Comparison of ENCODE assay signal across 21 cellular contexts in the genomic region with DNA sequence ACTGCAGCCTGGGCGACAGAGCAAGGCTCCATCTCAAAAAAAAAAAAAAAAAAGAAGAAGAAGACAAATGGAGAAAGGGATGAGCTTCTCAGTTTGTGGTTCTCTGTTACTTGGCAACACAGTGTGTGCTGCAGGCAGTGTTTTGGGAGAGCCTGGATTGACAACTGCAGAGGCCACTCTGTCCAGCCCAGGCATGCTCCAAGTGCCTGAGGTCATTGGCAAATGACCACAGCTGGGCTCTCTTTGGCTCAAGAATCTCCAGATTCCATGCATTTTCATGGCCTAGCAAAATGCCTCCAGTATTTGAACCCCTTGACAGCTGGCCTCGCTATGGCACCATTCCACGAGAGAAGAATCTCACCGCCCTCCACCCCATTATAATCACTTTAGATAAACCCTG.
DNase-seq lines count a peak whose midpoint lies in the region; ATAC-seq and TF ChIP-seq lines count a peak whose summit lies in the region.
"Had no signal": no experiment of that assay in that cellular context is flagged by ENCODE, and none has a peak within 500 bp of the region (broad histone marks: within the 10 kb centered on the region; RNA-seq: fewer than 3 reads in every experiment).

No MANE protein-coding gene starts in this region.

- H3K4me3 ChIP-seq in PC-9 (no peak overlapping the region), coronary artery (no peak overlapping the region)
- H3K4me3 ChIP-seq: gastroesophageal sphincter, left ventricle myocardium inferior, suprapubic skin had no signal

- H3K36me3 ChIP-seq in PC-9 (ENCODE audit: low read depth): no peaks in the 10 kb centered on the region
- H3K36me3 ChIP-seq: gastroesophageal sphincter, left ventricle myocardium inferior, suprapubic skin had no signal

- no peak overlapping the region for H3K4me3 Mint-ChIP-seq in Calu3 (ENCODE audit: low read depth, unreplicated experiment)
- H3K4me3 Mint-ChIP-seq: activated CD8-positive, alpha-beta T cell treated with anti-CD3 and anti-CD28 coated beads for 36 hours; H9; T-helper 1 cell treated with Interleukin-12 subunit alpha and Interleukin-12 subunit beta and Interleukin-4 antibody, amounts not matched to agents 30 μg/mL and 1 μg/mL, for 36 hours had no signal

- TF ChIP-seq CTCF in PC-9 (conservative IDR thresholded peaks at IDR 0.05) (no peak), coronary artery (IDR thresholded peaks at IDR 0.05) (no peak), Calu3 (IDR thresholded peaks at IDR 0.05; ENCODE audit: unreplicated experiment) (no peak)

- no peak for ATAC-seq in GM18867 (IDR thresholded peaks at IDR 0.05; ENCODE audit: unreplicated experiment)
- ATAC-seq: gastroesophageal sphincter, sciatic nerve had no signal

- no peaks in the 10 kb centered on the region for H4K20me1 ChIP-seq in PC-9 (ENCODE audit: insufficient read depth)

- H3K27me3 Mint-ChIP-seq in Calu3 (ENCODE audit: unreplicated experiment): no peaks in the 10 kb centered on the region

- no peak overlapping the region for H2AFZ ChIP-seq in PC-9

- H3K36me3 Mint-ChIP-seq in Calu3 (ENCODE audit: insufficient read depth, unreplicated experiment): no peaks in the 10 kb centered on the region

- intact Hi-C loops in PC-9 (cut with micrococcal nuclease; ENCODE audit: unreplicated experiment): loop anchor here (1.0 to 2.0 kb wide), 4 partner anchors 10 to 409 kb away; no protein-coding TSS in a partner anchor
- intact Hi-C loops in Calu3 (cut with micrococcal nuclease; ENCODE audit: unreplicated experiment): no loop called here
- intact Hi-C loops in posterior cingulate gyrus (cut with DNase I): no loop called here

- H3K4me1 Mint-ChIP-seq in Calu3 (ENCODE audit: low read depth, unreplicated experiment): peaks cover 9% of the 10 kb centered on the region

- H3K9me2 ChIP-seq in PC-9 (ENCODE audit: insufficient read depth): no peaks in the 10 kb centered on the region

- BruUV-seq in PC-9 (replicated peaks; lab: Mats Ljungman, UMichigan): no TSS peak
- BruUV-seq in Calu3 (replicated peaks; lab: Mats Ljungman, UMichigan): no TSS peak

- no peak overlapping the region for H3K27ac Mint-ChIP-seq in Calu3 (ENCODE audit: unreplicated experiment)
- H3K27ac Mint-ChIP-seq: activated CD8-positive, alpha-beta T cell treated with anti-CD3 and anti-CD28 coated beads for 36 hours; T-helper 1 cell treated with Interleukin-12 subunit alpha and Interleukin-12 subunit beta and Interleukin-4 antibody, amounts not matched to agents 30 μg/mL and 1 μg/mL, for 36 hours had no signal

- H3K79me2 ChIP-seq in PC-9 (ENCODE audit: low read depth): no peaks in the 10 kb centered on the region

- peaks cover 23% of the 10 kb centered on the region for H3K4me1 ChIP-seq in PC-9 (replicated peaks; ENCODE audit: insufficient read depth)
- H3K4me1 ChIP-seq: left ventricle myocardium inferior had no signal

- peaks cover 28% of the 10 kb centered on the region for H3F3A ChIP-seq in PC-9 (ENCODE audit: insufficient read depth, low read depth)

- CTCF ChIA-PET in PC-9 (lab: Charles Lee): interaction anchor here (0.7 to 1.8 kb wide), 5 partner anchors 15 to 479 kb away, joined by 3 to 9 read pairs (median 5); no protein-coding TSS in a partner anchor
- CTCF ChIA-PET in Calu3 (lab: Charles Lee): interaction anchor here (1.1 to 1.3 kb wide), 2 partner anchors 10 to 23 kb away, joined by 4 read pairs; no protein-coding TSS in a partner anchor

- POLR2A ChIA-PET in PC-9 (lab: Charles Lee; ENCODE audit: unreplicated experiment): no interaction called here

- H3K27me3 ChIP-seq in PC-9 (ENCODE audit: insufficient read depth, low read depth): no peaks in the 10 kb centered on the region
- H3K27me3 ChIP-seq: gastroesophageal sphincter, suprapubic skin had no signal

- DNase-seq in EL: peak; percentile 70
- peak; percentile 69 to 72 for DNase-seq in PC-9
- DNase-seq in coronary artery (ENCODE audit: low spot score): peak; percentile 21
- peak; percentile 99 for DNase-seq in myocyte (ENCODE audit: low read depth)
- DNase-seq in AG08396 (ENCODE audit: low spot score): no peak
- DNase-seq in Calu3: no peak
- DNase-seq in posterior cingulate gyrus: no peak
- DNase-seq: central memory CD4-positive, alpha-beta T cell; effector memory CD4-positive, alpha-beta T cell; H9; left ventricle myocardium inferior; NCI-H1417; NCI-H2171; occipital lobe; stimulated activated CD4-positive, alpha-beta T cell treated with anti-CD3 and anti-CD28 coated beads, Interleukin-4, amount 100 ng/mL, for 1 hour had no signal

- H3K9me3 ChIP-seq in PC-9 (ENCODE audit: insufficient read depth, low read depth): peaks cover 10% of the 10 kb centered on the region
- H3K9me3 ChIP-seq: gastroesophageal sphincter, left ventricle myocardium inferior, suprapubic skin had no signal

- H3K4me2 ChIP-seq in PC-9: peak overlapping the region; percentile 52

- peak overlapping the region; percentile 20; the same call in 1 of the 2 replicates for H3K27ac ChIP-seq in PC-9
- H3K27ac ChIP-seq in coronary artery: no peak overlapping the region
- H3K27ac ChIP-seq: gastroesophageal sphincter, left ventricle myocardium inferior, suprapubic skin had no signal

- peaks cover 3% of the 10 kb centered on the region for H3K9me3 Mint-ChIP-seq in Calu3 (ENCODE audit: low read depth, unreplicated experiment)

Comparison
In these comparisons a context has a peak if more than half of its experiments do, and no peak if none do; other contexts are left out.
1. DNase-seq: peak in EL (single experiment), PC-9 (2 of 2), coronary artery (single experiment) and myocyte (single experiment); none in AG08396 (single experiment), Calu3 (single experiment) and posterior cingulate gyrus (0 of 10).